Comparison of ENCODE assay signal across 16 cellular contexts in the genomic region with DNA sequence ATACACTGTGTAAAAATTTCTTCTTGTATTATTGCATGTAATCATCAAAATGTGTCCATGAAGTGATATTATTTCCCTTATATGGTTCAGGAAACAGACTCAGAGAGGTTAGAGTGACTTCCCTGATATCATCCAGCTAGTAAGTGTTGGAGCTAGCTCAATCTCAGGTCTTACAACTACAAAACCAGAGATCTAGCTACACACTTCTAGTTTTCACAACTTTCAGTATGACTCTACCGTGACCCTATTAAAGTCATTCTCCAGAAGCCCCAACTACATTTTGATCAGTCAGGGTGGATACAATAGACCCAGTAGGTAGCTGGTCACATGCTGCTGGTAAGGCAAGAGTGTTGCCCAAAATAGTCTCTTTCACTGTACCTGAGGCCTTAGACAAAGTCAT.
A peak's percentile ranks its signal among the peaks of the same experiment; 100 is the strongest.
DNase-seq lines count a peak whose midpoint lies in the region; ATAC-seq and TF ChIP-seq lines count a peak whose summit lies in the region.
"Had no signal": no experiment of that assay in that cellular context is flagged by ENCODE, and none has a peak within 500 bp of the region (broad histone marks: within the 10 kb centered on the region; RNA-seq: fewer than 3 reads in every experiment).

No MANE protein-coding gene starts in this region.

- DNase-seq in left ventricle myocardium superior: no peak
- no peak for DNase-seq in left cardiac atrium
- DNase-seq in NCI-H345 treated with DMSO at 0.1 percent for 48 hours (lab: John Stamatoyannopoulos, UW; ENCODE audit: unreplicated experiment): peak; percentile 17
- DNase-seq in natural killer cell: no peak
- no peak for DNase-seq in foreskin melanocyte
- DNase-seq: MV-4-11, NCI-H1417 treated with DMSO at 0.1 percent for 48 hours, NCI-H1930, NCI-H2171 treated with DMSO at 0.1 percent for 48 hours, SK-N-SH, T-cell had no signal

- no peak for TF ChIP-seq CTCF in natural killer cell (IDR thresholded peaks at IDR 0.05)

- H3K36me3 Mint-ChIP-seq in natural killer cell: no peaks in the 10 kb centered on the region
- H3K36me3 Mint-ChIP-seq: T-cell had no signal

- H3K27me3 Mint-ChIP-seq in natural killer cell (ENCODE audit: low read depth in 2 of 2): no peaks in the 10 kb centered on the region

- H3K9me3 Mint-ChIP-seq in natural killer cell: peaks cover 0 to under 1% of the 10 kb centered on the region in 2 donors
- H3K9me3 Mint-ChIP-seq: T-cell had no signal

- intact Hi-C loops in left ventricle myocardium superior (cut with micrococcal nuclease): loop anchor here (10.0 kb wide), 1 partner anchor 244 kb away; no protein-coding TSS in a partner anchor
- intact Hi-C loops in left cardiac atrium (cut with DNase I): loop anchor here (5.0 kb wide), 1 partner anchor 112 kb away; no protein-coding TSS in a partner anchor
- intact Hi-C loops in natural killer cell (cut with micrococcal nuclease): no loop called here

- H3K27ac Mint-ChIP-seq in natural killer cell: no peak overlapping the region
- H3K27ac Mint-ChIP-seq: T-cell had no signal

- H3K4me3 Mint-ChIP-seq in natural killer cell: no peak overlapping the region
- H3K4me3 Mint-ChIP-seq: T-cell had no signal

- no peaks in the 10 kb centered on the region for H3K4me1 Mint-ChIP-seq in natural killer cell
- H3K4me1 Mint-ChIP-seq: T-cell had no signal

- ATAC-seq in left ventricle myocardium superior: peak; percentile 59
- ATAC-seq in left cardiac atrium: no peak
- ATAC-seq in HG02759 (IDR thresholded peaks at IDR 0.05; ENCODE audit: unreplicated experiment): peak; percentile 41
- no peak for ATAC-seq in HG02884 (IDR thresholded peaks at IDR 0.05; ENCODE audit: unreplicated experiment)
- ATAC-seq in GM21576 (IDR thresholded peaks at IDR 0.05; ENCODE audit: unreplicated experiment): no peak
- no peak for ATAC-seq in natural killer cell
- ATAC-seq: K562, Panc1, T-cell had no signal

Comparison
In these comparisons a context has a peak if more than half of its experiments do, and no peak if none do; other contexts are left out.
1. ATAC-seq: peak in left ventricle myocardium superior (single experiment) and HG02759 (single experiment); none in left cardiac atrium (0 of 2), HG02884 (single experiment), GM21576 (single experiment) and natural killer cell (0 of 3).